ENCODE assay signal across 17 cellular contexts in the genomic region with DNA sequence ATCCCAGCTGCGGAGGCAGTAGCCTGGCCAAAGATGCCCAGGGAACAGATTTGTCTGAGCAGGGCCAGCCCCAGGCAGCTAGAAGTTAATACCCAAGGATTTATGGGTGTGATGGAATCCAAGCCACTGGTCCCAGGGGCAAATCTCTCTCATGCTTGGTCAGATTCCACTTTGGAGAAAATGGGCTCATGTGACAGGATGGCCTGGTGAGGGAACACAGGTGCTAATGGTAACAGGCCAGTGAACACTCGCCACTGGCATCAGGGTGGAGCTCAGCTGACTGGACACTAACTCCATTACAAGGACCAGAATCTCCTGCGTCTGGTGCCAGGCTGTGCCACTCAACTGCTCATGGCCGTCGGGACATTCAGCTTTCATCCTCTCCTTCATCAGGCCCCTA.
"Had no signal": no experiment of that assay in that cellular context is flagged by ENCODE, and none has a peak within 500 bp of the region (broad histone marks: within the 10 kb centered on the region; RNA-seq: fewer than 3 reads in every experiment).

No MANE protein-coding gene starts in this region.

- H3K9me3 Mint-ChIP-seq: activated T-helper 17 cell treated with anti-CD3 and anti-CD28 coated beads, Interleukin-2, amount 50 U/mL, for 72 hours; natural killer cell treated with Interleukin-12 subunit alpha and Interleukin-12 subunit beta and Interleukin-15 and Interleukin-18, amount 100 ng/mL, for 72 hours had no signal

- H3K4me1 ChIP-seq: adrenal gland had no signal

- H3K27ac Mint-ChIP-seq: activated naive CD4-positive, alpha-beta T cell treated with anti-CD3 and anti-CD28 coated beads for 36 hours; activated T-helper 17 cell treated with anti-CD3 and anti-CD28 coated beads, Interleukin-2, amount 50 U/mL, for 72 hours; natural killer cell treated with Interleukin-12 subunit alpha and Interleukin-12 subunit beta and Interleukin-15 and Interleukin-18, amount 100 ng/mL, for 72 hours had no signal

- H3K27ac ChIP-seq: adrenal gland, coronary artery, foreskin keratinocyte, SK-N-MC, thoracic aorta had no signal

- DNase-seq: activated naive CD4-positive, alpha-beta T cell treated with anti-CD3 and anti-CD28 coated beads for 36 hours; adrenal gland; central memory CD4-positive, alpha-beta T cell; effector CD4-positive, alpha-beta T cell; foreskin keratinocyte; left colon; nucleus accumbens; posterior cingulate gyrus; spleen; stimulated activated CD4-positive, alpha-beta T cell treated with anti-CD3 and anti-CD28 coated beads, Interleukin-1b, Interleukin-23, amount 100 ng/mL, for 48 hours; T-cell; T-helper 9 cell had no signal

- H3K27me3 Mint-ChIP-seq: activated T-helper 17 cell treated with anti-CD3 and anti-CD28 coated beads, Interleukin-2, amount 50 U/mL, for 72 hours; natural killer cell treated with Interleukin-12 subunit alpha and Interleukin-12 subunit beta and Interleukin-15 and Interleukin-18, amount 100 ng/mL, for 72 hours; T-cell had no signal

- ATAC-seq: activated T-helper 17 cell treated with anti-CD3 and anti-CD28 coated beads, Interleukin-2, amount 50 U/mL, for 72 hours; foreskin keratinocyte; natural killer cell treated with Interleukin-12 subunit alpha and Interleukin-12 subunit beta and Interleukin-15 and Interleukin-18, amount 100 ng/mL, for 72 hours; T-cell had no signal

- H3K27me3 ChIP-seq: adrenal gland, foreskin keratinocyte, spleen had no signal

- H3K9me3 ChIP-seq: adrenal gland, thoracic aorta had no signal

- H3K4me3 Mint-ChIP-seq: activated naive CD4-positive, alpha-beta T cell treated with anti-CD3 and anti-CD28 coated beads for 36 hours; activated T-helper 17 cell treated with anti-CD3 and anti-CD28 coated beads, Interleukin-2, amount 50 U/mL, for 72 hours; natural killer cell treated with Interleukin-12 subunit alpha and Interleukin-12 subunit beta and Interleukin-15 and Interleukin-18, amount 100 ng/mL, for 72 hours; T-cell had no signal

- H3K4me3 ChIP-seq: adrenal gland, coronary artery, SK-N-MC, spleen, thoracic aorta had no signal
